1 cellular context compared by ENCODE assay signal in genomic region chr15:82951472-82952155, GRCh38.
TF ChIP-seq lines count a peak whose summit lies in the region.

No MANE protein-coding gene starts in this region.

TF ChIP-seq in GM12878, 131 proteins besides CTCF, POLR2A, EP300 and RAD21:
- TF ChIP-seq BMI1 (IDR thresholded peaks at IDR 0.05; ENCODE audit: borderline replicate concordance): no peak
- no peak for TF ChIP-seq MEF2A (IDR thresholded peaks at IDR 0.05; ENCODE audit: insufficient read depth, low read depth, low read length)
- no peak for TF ChIP-seq YY1 (IDR thresholded peaks at IDR 0.05; ENCODE audit: low read depth, low read length)
- TF ChIP-seq BCLAF1 (IDR thresholded peaks at IDR 0.05): no peak
- no peak for TF ChIP-seq ZNF24 (IDR thresholded peaks at IDR 0.05)
- TF ChIP-seq HSF1 (IDR thresholded peaks at IDR 0.05; ENCODE audit: low read depth, low read length): no peak
- no peak for TF ChIP-seq RB1 (IDR thresholded peaks at IDR 0.05; ENCODE audit: borderline replicate concordance)
- TF ChIP-seq ZNF622 (IDR thresholded peaks at IDR 0.05): no peak
- TF ChIP-seq GABPA (IDR thresholded peaks at IDR 0.05; ENCODE audit: low read depth): no peak
- TF ChIP-seq IKZF1 (conservative IDR thresholded peaks at IDR 0.05): no peak
- no peak for TF ChIP-seq ASH2L (IDR thresholded peaks at IDR 0.05; ENCODE audit: borderline replicate concordance, low read depth)
- TF ChIP-seq CREB1 (IDR thresholded peaks at IDR 0.05; ENCODE audit: low read depth): no peak
- no peak for TF ChIP-seq RBBP5 (conservative IDR thresholded peaks at IDR 0.05)
- no peak for TF ChIP-seq IRF5 (IDR thresholded peaks at IDR 0.05; ENCODE audit: borderline replicate concordance)
- TF ChIP-seq ATF2 (IDR thresholded peaks at IDR 0.05; ENCODE audit: low read length): no peak
- no peak for TF ChIP-seq RUNX3 (IDR thresholded peaks at IDR 0.05; ENCODE audit: low read length)
